In genomic region chr4:183612329-183613250, GRCh38 we compare ENCODE assay signal across 21 cellular contexts. TPM values are rescaled to one million over a fixed set of nuclear protein-coding genes. Genes with fewer than 3 reads are reported as not detected.
DNase-seq lines count a peak whose midpoint lies in the region; ATAC-seq, FAIRE-seq and TF ChIP-seq lines count a peak whose summit lies in the region.
"Had no signal": no experiment of that assay in that cellular context is flagged by ENCODE, and none has a peak within 500 bp of the region (broad histone marks: within the 10 kb centered on the region; RNA-seq: fewer than 3 reads in every experiment).

No MANE protein-coding gene starts in this region.

- H2AK9ac ChIP-seq in IMR-90 (replicated peaks; ENCODE audit: low read depth, low read length, poor library complexity) = peak overlapping the region; percentile 19

- H4K20me1 ChIP-seq in IMR-90 (ENCODE audit: insufficient read depth, low read length) (no peaks in the 10 kb centered on the region), K562 (replicated peaks; ENCODE audit: control insufficient read depth, insufficient read depth, low read length) (no peaks in the 10 kb centered on the region)
- H4K20me1 ChIP-seq: BLaER1 had no signal

- H3K14ac ChIP-seq in IMR-90 (replicated peaks; ENCODE audit: low read depth, low read length) = no peak overlapping the region

- no peak for DNase-seq in IMR-90
- no peak for DNase-seq in K562 (ENCODE audit: extremely low read depth in 1 of 4, low spot score in 3 of 4)
- DNase-seq in stimulated activated effector memory CD8-positive, alpha-beta T cell treated with anti-CD3 and anti-CD28 coated beads, Interleukin-12 subunit alpha, Interleukin-12 subunit beta, amount 100 ng/mL, for 72 hours (ENCODE audit: low spot score in 2 of 2) = no peak
- DNase-seq in GM19240 (ENCODE audit: insufficient read length, low spot score) = no peak
- DNase-seq: ACHN; AML-193; CD4-positive, alpha-beta memory T cell; DMS153; DMS79; GDM1; KG1 had no signal

- H3K4me3 ChIP-seq in IMR-90 (ENCODE audit: insufficient read depth, low read depth, low read length) = no peak overlapping the region
- no peak overlapping the region for H3K4me3 ChIP-seq in K562
- H3K4me3 ChIP-seq: BLaER1, HAP-1 had no signal

- H3K4me1 ChIP-seq in IMR-90 (ENCODE audit: control insufficient read depth, insufficient read depth, low read length) (peaks cover 5% of the 10 kb centered on the region; the same call in 1 of the 2 replicates), K562 (replicated peaks in 1 of 2; ENCODE audit: control insufficient read depth in 2 of 2, insufficient read depth in 2 of 2, low read length in 2 of 2) (peaks cover 0 to 12% of the 10 kb centered on the region in 2 experiments; a peak in 2 of 5 replicates)
- H3K4me1 ChIP-seq: BLaER1, HAP-1 had no signal

- H3K18ac ChIP-seq in IMR-90 (ENCODE audit: low read depth, low read length) = no peak overlapping the region

- TF ChIP-seq POLR2A in IMR-90 (IDR thresholded peaks at IDR 0.05; ENCODE audit: low read depth, low read length) (no peak), K562 (conservative IDR thresholded peaks at IDR 0.05) (no peak)

- H2BK5ac ChIP-seq in IMR-90 (ENCODE audit: low read depth, low read length, poor library complexity, severe bottlenecking) = no peak overlapping the region

- H4K5ac ChIP-seq in IMR-90 (ENCODE audit: low read depth, low read length) = no peak overlapping the region

- no peak overlapping the region for H3K9ac ChIP-seq in IMR-90 (ENCODE audit: low read depth, low read length)
- H3K9ac ChIP-seq in K562 (ENCODE audit: insufficient read depth in 1 of 2, low read depth in 2 of 2, low read length in 2 of 2) = 0 out of 4 replicates have a peak overlapping the region, but pooled peaks of 1 of the 2 experiments have one; percentile 14
- H3K9ac ChIP-seq: BLaER1 had no signal

- FAIRE-seq in K562 (lab: Jason Lieb, UNC) = no peak
- FAIRE-seq: A204.1, GM12892, GM18507, HTR-8/SVneo had no signal

- dilution Hi-C loops in IMR-90 (cut with HindIII; ENCODE audit: low sequenced_read_pairs, unreplicated experiment) = no loop called here

- BruUV-seq in IMR-90 (replicated peaks; lab: Mats Ljungman, UMichigan) (no TSS peak), K562 (replicated peaks; lab: Mats Ljungman, UMichigan) (no TSS peak)

- H3K27me3 ChIP-seq in IMR-90 (ENCODE audit: control insufficient read depth, insufficient read depth, low read length) = no peaks in the 10 kb centered on the region
- H3K27me3 ChIP-seq in K562 (ENCODE audit: control insufficient read depth in 2 of 2, insufficient read depth in 2 of 2, low read length in 2 of 2) = peaks cover 5 to 18% of the 10 kb centered on the region in 2 experiments; a peak in 4 of 5 replicates
- H3K27me3 ChIP-seq: BLaER1 had no signal

- intact Hi-C loops in IMR-90 (cut with micrococcal nuclease) (no loop called here), K562 (cut with micrococcal nuclease) (no loop called here)

- TF ChIP-seq RAD21 in IMR-90 (IDR thresholded peaks at IDR 0.05; ENCODE audit: low read length) (no peak), K562 (CRISPR knock-in tag; conservative IDR thresholded peaks at IDR 0.05 in 1 of 2, IDR thresholded peaks at IDR 0.05 in 1 of 2) (no peak)

- H3K79me2 ChIP-seq in K562 (ENCODE audit: control insufficient read depth, insufficient read depth, low read length) = no peaks in the 10 kb centered on the region

- H2BK20ac ChIP-seq in IMR-90 (ENCODE audit: low read depth, low read length) = no peak overlapping the region

- no peaks in the 10 kb centered on the region for H3K9me3 Mint-ChIP-seq in stimulated activated effector memory CD8-positive, alpha-beta T cell treated with anti-CD3 and anti-CD28 coated beads, Interleukin-12 subunit alpha, Interleukin-12 subunit beta, amount 100 ng/mL, for 72 hours

- no peak for TF ChIP-seq EP300 in K562 (IDR thresholded peaks at IDR 0.05; ENCODE audit: low read length)

- no peak overlapping the region for H4K91ac ChIP-seq in IMR-90 (ENCODE audit: insufficient read depth, low read depth, low read length)

- no peak overlapping the region for H2AK5ac ChIP-seq in IMR-90 (ENCODE audit: low read depth, low read length)

- no peak overlapping the region for H3K56ac ChIP-seq in IMR-90 (ENCODE audit: extremely low read depth, insufficient read depth, low read length)

- peak overlapping the region; percentile 63 for H2AFZ ChIP-seq in IMR-90 (replicated peaks; ENCODE audit: low read length, poor library complexity)
- no peak overlapping the region for H2AFZ ChIP-seq in K562 (ENCODE audit: low read depth, low read length)

- H3K36me3 ChIP-seq in IMR-90 (ENCODE audit: control insufficient read depth, insufficient read depth, low read length) (no peaks in the 10 kb centered on the region), K562 (ENCODE audit: control insufficient read depth, insufficient read depth, low read length) (no peaks in the 10 kb centered on the region)
- H3K36me3 ChIP-seq: BLaER1, HAP-1 had no signal

- CTCF ChIA-PET in IMR-90 (lab: Yijun Ruan, JAX) = no interaction called here
- CTCF ChIA-PET in K562 (lab: Yijun Ruan, JAX; ENCODE audit: low intra/inter-chr PET ratio) = no interaction called here

- no peak overlapping the region for H3K27ac Mint-ChIP-seq in stimulated activated effector memory CD8-positive, alpha-beta T cell treated with anti-CD3 and anti-CD28 coated beads, Interleukin-12 subunit alpha, Interleukin-12 subunit beta, amount 100 ng/mL, for 72 hours
- H3K27ac Mint-ChIP-seq: CD4-positive, alpha-beta memory T cell; IgD-negative memory B cell had no signal

- no peaks in the 10 kb centered on the region for H3K36me3 Mint-ChIP-seq in stimulated activated effector memory CD8-positive, alpha-beta T cell treated with anti-CD3 and anti-CD28 coated beads, Interleukin-12 subunit alpha, Interleukin-12 subunit beta, amount 100 ng/mL, for 72 hours
- H3K36me3 Mint-ChIP-seq: CD14-positive monocyte; CD4-positive, alpha-beta memory T cell; IgD-negative memory B cell had no signal

- H3K4ac ChIP-seq in IMR-90 (ENCODE audit: low read depth, low read length) = no peak overlapping the region

- H2BK120ac ChIP-seq in IMR-90 (ENCODE audit: low read depth, low read length) = no peak overlapping the region

- in situ Hi-C loops in IMR-90 (cut with MboI; ENCODE audit: low sequenced_read_pairs) (no loop called here), K562 (cut with MboI) (no loop called here)

- no peak overlapping the region for H2BK15ac ChIP-seq in IMR-90 (ENCODE audit: low read depth, low read length)

- H3K9me1 ChIP-seq in IMR-90 (ENCODE audit: insufficient read depth, low read length) (no peaks in the 10 kb centered on the region), K562 (ENCODE audit: control insufficient read depth, insufficient read depth, low read length) (no peaks in the 10 kb centered on the region)

- POLR2A ChIA-PET in IMR-90 (lab: Charles Lee; ENCODE audit: unreplicated experiment) (no interaction called here), K562 (lab: Yijun Ruan, JAX) (interaction anchor here (1.4 kb wide), 1 partner anchor 12 kb away, joined by 3 read pairs; no protein-coding TSS in a partner anchor)

- H3K4me2 ChIP-seq in IMR-90 (ENCODE audit: low read depth, low read length) (no peak overlapping the region), K562 (ENCODE audit: insufficient read depth, low read length) (no peak overlapping the region)
- H3K4me2 ChIP-seq: BLaER1 had no signal

- no peak overlapping the region for H3K23ac ChIP-seq in IMR-90 (ENCODE audit: low read depth, low read length)

- H3K4me1 Mint-ChIP-seq in stimulated activated effector memory CD8-positive, alpha-beta T cell treated with anti-CD3 and anti-CD28 coated beads, Interleukin-12 subunit alpha, Interleukin-12 subunit beta, amount 100 ng/mL, for 72 hours = no peaks in the 10 kb centered on the region
- H3K4me1 Mint-ChIP-seq: CD14-positive monocyte; CD4-positive, alpha-beta memory T cell; IgD-negative memory B cell had no signal

- H3K27ac ChIP-seq in IMR-90 (ENCODE audit: insufficient read depth, low read length) = no peak overlapping the region
- H3K27ac ChIP-seq in K562 (ENCODE audit: extremely low read depth, low read depth, low read length) = no peak overlapping the region
- H3K27ac ChIP-seq: BLaER1 had no signal

- H4K8ac ChIP-seq in IMR-90 (ENCODE audit: low read depth in 2 of 2, low read length in 2 of 2) = no peak overlapping the region

- no peak for ATAC-seq in IMR-90 (ENCODE audit: low read depth)
- ATAC-seq in K562 = no peak; the same call in 2 of the 3 replicates
- peak; percentile 19 for ATAC-seq in stimulated activated effector memory CD8-positive, alpha-beta T cell treated with anti-CD3 and anti-CD28 coated beads, Interleukin-12 subunit alpha, Interleukin-12 subunit beta, amount 100 ng/mL, for 72 hours
- ATAC-seq in HG03378 (IDR thresholded peaks at IDR 0.05; ENCODE audit: unreplicated experiment) = no peak
- ATAC-seq in HG03159 (IDR thresholded peaks at IDR 0.05; ENCODE audit: unreplicated experiment) = no peak

- H3K4me3 Mint-ChIP-seq in stimulated activated effector memory CD8-positive, alpha-beta T cell treated with anti-CD3 and anti-CD28 coated beads, Interleukin-12 subunit alpha, Interleukin-12 subunit beta, amount 100 ng/mL, for 72 hours = no peak overlapping the region
- H3K4me3 Mint-ChIP-seq: CD14-positive monocyte; CD4-positive, alpha-beta memory T cell; IgD-negative memory B cell had no signal

- H3K79me1 ChIP-seq in IMR-90 (ENCODE audit: low read depth in 1 of 2, low read length in 2 of 2) = no peaks in the 10 kb centered on the region

- 77% methylated on average over 14 of the region's 20 CpGs; no CpG with 5 or more reads in 1 of the 2 experiments for WGBS in IMR-90 (ENCODE audit: extremely low coverage in 2 of 2, insufficient read length in 1 of 2), 2 experiments
- whole genome bisulfite sequencing in K562 (ENCODE audit: insufficient coverage, low coverage, missing lambda C conversion rate) = 19% methylated on average over 20 of the region's 20 CpGs

- no peaks in the 10 kb centered on the region for H3K9me3 ChIP-seq in IMR-90 (ENCODE audit: control insufficient read depth, insufficient read depth, low read length)
- H3K9me3 ChIP-seq in K562 (replicated peaks; ENCODE audit: control insufficient read depth, insufficient read depth, low read depth, low read length) = no peaks in the 10 kb centered on the region
- H3K9me3 ChIP-seq: BLaER1, HAP-1 had no signal

- TF ChIP-seq CTCF in IMR-90 (conservative IDR thresholded peaks at IDR 0.05; ENCODE audit: low read depth, low read length) (no peak), K562 (IDR thresholded peaks at IDR 0.05 in 2 of 3, conservative IDR thresholded peaks at IDR 0.05 in 1 of 3; ENCODE audit: insufficient read depth in 2 of 3, low read depth in 1 of 3, low read length in 3 of 3) (no peak)

RNA-seq across cellular contexts. Expression of gene RWDD4, which starts 46.4 kb away (rescaled TPM):
- 8.8 and 22.2 TPM in 2 replicates for total RNA-seq in IMR-90 (2012; rRNA removed)
- 7.3 and 8.5 TPM in 2 replicates for polyA plus RNA-seq in IMR-90 (2012; rRNA removed)
- polyA plus RNA-seq in IMR-90 (2012; cell fraction: cytosol; rRNA removed) = 3.1 and 4.3 TPM in 2 replicates
- 1.0 and 2.6 TPM in 2 replicates for polyA plus RNA-seq in IMR-90 (2012; cell fraction: nucleus; rRNA removed; ENCODE audit: low replicate concordance)
- total RNA-seq in K562 (2011; cell fraction: chromatin; rRNA removed; ENCODE audit: low replicate concordance) = 5.8 and 14.6 TPM in 2 replicates
- total RNA-seq in K562 (2011; cell fraction: nucleolus; rRNA removed) = 7.0 and 7.3 TPM in 2 replicates
- 9.4 and 11.3 TPM in 2 replicates for total RNA-seq in K562 (2011; cell fraction: nucleoplasm; rRNA removed)
- total RNA-seq in K562 (2014; rRNA removed) = 23.3 and 31.4 TPM in 2 replicates
- total RNA-seq in K562 (2014; rRNA removed; fragmentation: Illumina TruSeq; extraction: Trizol) = 28.2 and 30.4 TPM in 2 replicates
- 27.0 and 32.5 TPM in 2 replicates for total RNA-seq in K562 (2015; rRNA removed; fragmentation: Illumina TruSeq; extraction: Trizol)
- total RNA-seq in K562 (2021) = 24.2 and 26.0 TPM in 2 replicates
- polyA plus RNA-seq in K562 (2011; rRNA removed) = 19.3 and 23.0 TPM in 2 replicates
- polyA plus RNA-seq in K562 (2011; cell fraction: cytosol; rRNA removed) = 5.3 and 6.2 TPM in 2 replicates
- polyA plus RNA-seq in K562 (2011; cell fraction: nucleus; rRNA removed) = 6.1 and 6.2 TPM in 2 replicates
- polyA plus RNA-seq in K562 (2012) = 15.1 and 17.8 TPM in 2 replicates
- 23.8 and 29.4 TPM in 2 replicates for polyA plus RNA-seq in K562 (2014; fragmentation: Illumina TruSeq; extraction: Trizol)
- polyA plus RNA-seq in K562 (2014; fragmentation: Nextera tagmentation; extraction: Ambion mirVana) = 10 to 100 TPM in 1 of 2 experiments, 1 to 10 TPM in 1; 8.4 to 11.7 TPM
- 24.2 and 27.8 TPM in 2 replicates for polyA plus RNA-seq in K562 (2014; rRNA removed)
- polyA minus RNA-seq in K562 (2011; rRNA and poly(A)+ RNA removed) = 9.3 and 10.0 TPM in 2 replicates
- 5.5 and 7.9 TPM in 2 replicates for polyA minus RNA-seq in K562 (2011; cell fraction: cytosol; rRNA and poly(A)+ RNA removed)
- 7.4 and 8.2 TPM in 2 replicates for polyA minus RNA-seq in K562 (2011; cell fraction: nucleus; rRNA and poly(A)+ RNA removed)

RNA-seq across cellular contexts. Expression of gene TRAPPC11, which starts 46.5 kb away (rescaled TPM):
- total RNA-seq in IMR-90 (2012; rRNA removed) (38.9 and 56.8 TPM in 2 replicates), K562 (2014; rRNA removed) (24.7 and 31.8 TPM in 2 replicates), K562 (2014; rRNA removed; fragmentation: Illumina TruSeq; extraction: Trizol) (31.8 and 34.9 TPM in 2 replicates), K562 (2015; rRNA removed; fragmentation: Illumina TruSeq; extraction: Trizol) (26.9 and 30.6 TPM in 2 replicates), K562 (2021) (26.5 and 28.7 TPM in 2 replicates)
- polyA plus RNA-seq in IMR-90 (2012; rRNA removed) (22.1 and 25.3 TPM in 2 replicates), K562 (2011; rRNA removed) (48.2 and 49.0 TPM in 2 replicates), K562 (2014; fragmentation: Illumina TruSeq; extraction: Trizol) (32.6 and 46.3 TPM in 2 replicates), K562 (2014; fragmentation: Nextera tagmentation; extraction: Ambion mirVana) (10 to 100 TPM; 11.6 to 12.0 TPM), K562 (2014; rRNA removed) (23.6 and 24.3 TPM in 2 replicates)
- 10.4 and 13.9 TPM in 2 replicates for polyA plus RNA-seq in IMR-90 (2012; cell fraction: cytosol; rRNA removed)
- 20.8 and 47.1 TPM in 2 replicates for polyA plus RNA-seq in IMR-90 (2012; cell fraction: nucleus; rRNA removed; ENCODE audit: low replicate concordance)
- total RNA-seq in K562 (2011; cell fraction: chromatin; rRNA removed; ENCODE audit: low replicate concordance) = 57.2 and 107 TPM in 2 replicates
- 14.2 and 17.8 TPM in 2 replicates for total RNA-seq in K562 (2011; cell fraction: nucleolus; rRNA removed)
- total RNA-seq in K562 (2011; cell fraction: nucleoplasm; rRNA removed) = 38.7 and 42.7 TPM in 2 replicates
- 13.4 and 25.4 TPM in 2 replicates for polyA plus RNA-seq in K562 (2011; cell fraction: cytosol; rRNA removed)
- 27.4 and 42.9 TPM in 2 replicates for polyA plus RNA-seq in K562 (2011; cell fraction: nucleus; rRNA removed)
- polyA plus RNA-seq in K562 (2012) = 15.8 and 22.6 TPM in 2 replicates
- polyA minus RNA-seq in K562 (2011; rRNA and poly(A)+ RNA removed) = 76.8 and 101 TPM in 2 replicates
- 24.9 and 25.6 TPM in 2 replicates for polyA minus RNA-seq in K562 (2011; cell fraction: cytosol; rRNA and poly(A)+ RNA removed)
- polyA minus RNA-seq in K562 (2011; cell fraction: nucleus; rRNA and poly(A)+ RNA removed) = 20.9 and 43.7 TPM in 2 replicates
